In the genomic region with DNA sequence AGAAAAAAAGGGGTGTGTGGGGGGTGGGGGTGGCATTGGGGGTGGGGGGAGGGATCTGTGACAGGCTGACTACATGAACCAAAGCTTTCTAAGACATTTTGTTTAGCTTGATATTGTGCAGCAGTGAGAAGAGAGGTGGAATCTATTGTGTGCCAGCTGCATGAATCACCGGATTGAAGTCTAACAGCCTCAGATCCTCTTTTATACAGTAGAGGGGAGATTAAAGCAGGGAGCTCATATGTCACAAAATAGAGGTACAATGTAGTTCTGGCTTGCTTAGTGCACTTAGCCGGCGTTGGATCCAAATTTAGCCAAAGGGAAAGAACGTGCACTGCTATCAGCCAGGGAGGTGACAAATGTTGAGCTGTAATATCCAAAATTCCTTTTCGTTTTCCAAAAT, we compare ENCODE assay signal across 12 cellular contexts.
DNase-seq lines count a peak whose midpoint lies in the region; ATAC-seq, FAIRE-seq and TF ChIP-seq lines count a peak whose summit lies in the region.
"Had no signal": no experiment of that assay in that cellular context is flagged by ENCODE, and none has a peak within 500 bp of the region (broad histone marks: within the 10 kb centered on the region; RNA-seq: fewer than 3 reads in every experiment).

No MANE protein-coding gene starts in this region.

- TF ChIP-seq CTCF in RWPE1 (conservative IDR thresholded peaks at IDR 0.05; ENCODE audit: low read depth) (no peak), foreskin keratinocyte (conservative IDR thresholded peaks at IDR 0.05) (no peak), testis (IDR thresholded peaks at IDR 0.05) (no peak), mucosa of descending colon (IDR thresholded peaks at IDR 0.05) (no peak)

- ATAC-seq in foreskin keratinocyte: peak; percentile 64
- ATAC-seq in T-helper 17 cell: no peak
- no peak for ATAC-seq in mucosa of descending colon

- no peaks in the 10 kb centered on the region for H3K27me3 ChIP-seq in foreskin keratinocyte
- H3K27me3 ChIP-seq in testis: no peaks in the 10 kb centered on the region

- H3K27ac Mint-ChIP-seq in T-helper 17 cell: no peak overlapping the region

- H3K4me3 ChIP-seq in skeletal muscle cell (ENCODE audit: low read depth, low read length) (no peak overlapping the region), testis (no peak overlapping the region), mucosa of descending colon (no peak overlapping the region)

- no peaks in the 10 kb centered on the region for H3K36me3 ChIP-seq in testis (ENCODE audit: low read depth, missing control alignments)
- no peaks in the 10 kb centered on the region for H3K36me3 ChIP-seq in mucosa of descending colon (ENCODE audit: low read depth)

- TF ChIP-seq POLR2A in testis (IDR thresholded peaks at IDR 0.05): no peak

- no peak overlapping the region for H3K27ac ChIP-seq in RWPE1
- no peak overlapping the region for H3K27ac ChIP-seq in foreskin keratinocyte
- no peak overlapping the region for H3K27ac ChIP-seq in testis

- H3K4me1 ChIP-seq in foreskin keratinocyte (no peaks in the 10 kb centered on the region), testis (peaks cover 5% of the 10 kb centered on the region), mucosa of descending colon (ENCODE audit: low read depth) (no peaks in the 10 kb centered on the region)

- FAIRE-seq in HTR-8/SVneo (lab: Jason Lieb, UNC): no peak

- DNase-seq in HTR-8/SVneo (ENCODE audit: insufficient read length, low spot score) (peak; percentile 19), RWPE1 (ENCODE audit: low spot score) (peak; percentile 20), foreskin keratinocyte (peak in 1 of 2 donors; percentile 18), skeletal muscle cell (ENCODE audit: low read depth) (peak; percentile 16), testis (no peak), T-helper 17 cell (no peak), mucosa of descending colon (no peak)
- DNase-seq in effector CD8-positive, alpha-beta T cell (lab: John Stamatoyannopoulos, UW): no peak
- DNase-seq: DMS79 treated with DMSO at 0.1 percent for 48 hours, H9, NCI-H187, T-helper 1 cell had no signal

- CTCF ChIA-PET in RWPE1 (lab: Yijun Ruan, JAX): interaction anchor here (0.7 kb wide), 2 partner anchors 347 to 390 kb away, joined by 3 to 4 read pairs; no protein-coding TSS in a partner anchor

- 50 to 51% methylated on average over 5 of the region's 5 CpGs for WGBS in testis, 2 donors

- H3K27me3 Mint-ChIP-seq in T-helper 17 cell: peaks cover 15% of the 10 kb centered on the region

- H3K36me3 Mint-ChIP-seq in T-helper 17 cell (ENCODE audit: low read depth): peaks cover 2% of the 10 kb centered on the region

- H3K9me3 ChIP-seq in testis (no peaks in the 10 kb centered on the region), T-helper 17 cell (ENCODE audit: control insufficient read depth, low read length, poor library complexity, severe bottlenecking) (no peaks in the 10 kb centered on the region), mucosa of descending colon (no peaks in the 10 kb centered on the region)

- intact Hi-C loops in testis (cut with DNase I; ENCODE audit: low total_unique reads): no loop called here
- intact Hi-C loops in mucosa of descending colon (cut with DNase I, micrococcal nuclease): no loop called here

- H3K4me3 Mint-ChIP-seq in T-helper 17 cell: no peak overlapping the region
- H3K4me3 Mint-ChIP-seq: H9 had no signal

- peaks cover 2% of the 10 kb centered on the region for H3K4me1 Mint-ChIP-seq in T-helper 17 cell

- POLR2A ChIA-PET in RWPE1 (lab: Yijun Ruan, JAX; ENCODE audit: low non-redundant PET): no interaction called here

Comparison
In these comparisons a context has a peak if more than half of its experiments do, and no peak if none do; other contexts are left out.
1. DNase-seq: peak in HTR-8/SVneo (single experiment), RWPE1 (single experiment) and skeletal muscle cell (single experiment); none in testis (single experiment), T-helper 17 cell (0 of 3), mucosa of descending colon (0 of 3) and effector CD8-positive, alpha-beta T cell (single experiment).